23 cellular contexts compared by ENCODE assay signal in genomic region chr20:32628960-32629530, GRCh38. TPM values are rescaled to one million over a fixed set of nuclear protein-coding genes. Genes with fewer than 3 reads are reported as not detected.
DNase-seq lines count a peak whose midpoint lies in the region; ATAC-seq and TF ChIP-seq lines count a peak whose summit lies in the region.
"Had no signal": no experiment of that assay in that cellular context is flagged by ENCODE, and none has a peak within 500 bp of the region (broad histone marks: within the 10 kb centered on the region; RNA-seq: fewer than 3 reads in every experiment).

No MANE protein-coding gene starts in this region.

- H2BK12ac ChIP-seq in mesenchymal stem cell (ENCODE audit: low read length in 2 of 2) = peak overlapping the region in 1 of 2 experiments; percentile 24

- TF ChIP-seq POLR2A in HCT116 (IDR thresholded peaks at IDR 0.05; ENCODE audit: borderline replicate concordance, extremely low read depth, insufficient read depth, insufficient read length) = no peak

- H3K79me1 ChIP-seq in mesenchymal stem cell (replicated peaks; ENCODE audit: low read length, poor library complexity, severe bottlenecking) = no peaks in the 10 kb centered on the region

- H3K14ac ChIP-seq in mesenchymal stem cell (ENCODE audit: low read length in 2 of 2) = no peak overlapping the region

- intact Hi-C loops in HCT116 (cut with micrococcal nuclease) = no loop called here

- DNase-seq in NCI-H1105 treated with DMSO at 0.1 percent for 48 hours (lab: John Stamatoyannopoulos, UW) (peak; percentile 14), NCI-H1105 (lab: John Stamatoyannopoulos, UW) (no peak), HCT116 (ENCODE audit: low read depth, low spot score) (no peak), RWPE2 (ENCODE audit: low spot score) (no peak), mesenchymal stem cell (no peak), WERI-Rb-1 (no peak), A172 (ENCODE audit: low spot score) (no peak)
- DNase-seq: activated CD4-positive, alpha-beta T cell treated with anti-CD3 and anti-CD28 coated beads, Interleukin-2, amount 50 U/mL, for 48 hours; activated gamma-delta T cell; BE2C; gastrocnemius medialis; kidney; MV-4-11; NCI-H774; ovary had no signal

- no peaks in the 10 kb centered on the region for H3K79me2 ChIP-seq in HCT116 (ENCODE audit: insufficient read depth, low read length)

- no peak for TF ChIP-seq CTCF in HCT116 (IDR thresholded peaks at IDR 0.05 in 2 of 3, conservative IDR thresholded peaks at IDR 0.05 in 1 of 3; ENCODE audit: borderline replicate concordance in 1 of 3, insufficient read depth in 1 of 3, low read depth in 2 of 3, low read length in 2 of 3)
- no peak for TF ChIP-seq CTCF in RWPE2 (IDR thresholded peaks at IDR 0.05; ENCODE audit: poor library complexity, severe bottlenecking)
- no peak for TF ChIP-seq CTCF in WERI-Rb-1 (IDR thresholded peaks at IDR 0.05; ENCODE audit: low read depth, low read length)

- no peak overlapping the region for H4K8ac ChIP-seq in mesenchymal stem cell (ENCODE audit: low read length)

- H3K36me3 ChIP-seq in HCT116 (ENCODE audit: control insufficient read depth in 1 of 2, insufficient read depth in 2 of 2, low read length in 2 of 2) = no peaks in the 10 kb centered on the region
- no peaks in the 10 kb centered on the region for H3K36me3 ChIP-seq in RWPE2 (ENCODE audit: low read depth)
- no peaks in the 10 kb centered on the region for H3K36me3 ChIP-seq in mesenchymal stem cell (ENCODE audit: control insufficient read depth in 1 of 2, insufficient read depth in 2 of 2, low read depth in 1 of 2, low read length in 2 of 2)
- no peaks in the 10 kb centered on the region for H3K36me3 ChIP-seq in WERI-Rb-1
- H3K36me3 ChIP-seq: adrenal gland, BE2C, gastrocnemius medialis, ovary, right atrium auricular region had no signal

- H2AK5ac ChIP-seq in mesenchymal stem cell (ENCODE audit: low read length, severe bottlenecking) = no peak overlapping the region

- no peaks in the 10 kb centered on the region for H3K9me3 ChIP-seq in HCT116 (ENCODE audit: control insufficient read depth in 1 of 2, insufficient read depth in 1 of 2, low read depth in 1 of 2, low read length in 2 of 2)
- H3K9me3 ChIP-seq in RWPE2 (ENCODE audit: severe bottlenecking) = no peaks in the 10 kb centered on the region
- no peaks in the 10 kb centered on the region for H3K9me3 ChIP-seq in mesenchymal stem cell (ENCODE audit: control insufficient read depth, low read length)
- H3K9me3 ChIP-seq in WERI-Rb-1 (ENCODE audit: severe bottlenecking) = no peaks in the 10 kb centered on the region
- H3K9me3 ChIP-seq: adrenal gland, BE2C, gastrocnemius medialis, ovary, right atrium auricular region had no signal

- H3K9ac ChIP-seq in HCT116 (ENCODE audit: low read length) (no peak overlapping the region), mesenchymal stem cell (ENCODE audit: low read length) (no peak overlapping the region)

- H3K4me2 ChIP-seq in HCT116 (ENCODE audit: low read length) (peak overlapping the region; percentile 69), mesenchymal stem cell (ENCODE audit: low read length, poor library complexity, severe bottlenecking) (no peak overlapping the region)

- H2BK5ac ChIP-seq in mesenchymal stem cell (ENCODE audit: low read depth, low read length, poor library complexity, severe bottlenecking) = no peak overlapping the region

- no TSS peak for BruUV-seq in HCT116 (replicated peaks; lab: Mats Ljungman, UMichigan)

- H3K27me3 ChIP-seq in HCT116 (ENCODE audit: insufficient read depth, low read length) (no peaks in the 10 kb centered on the region), RWPE2 (ENCODE audit: insufficient read depth, poor library complexity, severe bottlenecking) (no peaks in the 10 kb centered on the region), mesenchymal stem cell (ENCODE audit: control insufficient read depth in 1 of 2, insufficient read depth in 1 of 2, low read length in 2 of 2) (peaks cover 14 to 68% of the 10 kb centered on the region in 2 experiments), WERI-Rb-1 (ENCODE audit: insufficient read depth, low read depth, severe bottlenecking) (no peaks in the 10 kb centered on the region)
- H3K27me3 ChIP-seq: adrenal gland, BE2C, gastrocnemius medialis, ovary, right atrium auricular region had no signal

- no peak overlapping the region for H3K4ac ChIP-seq in mesenchymal stem cell (ENCODE audit: low read depth in 1 of 2, low read length in 2 of 2)

- WGBS in mesenchymal stem cell = 77% methylated on average over 7 of the region's 7 CpGs

- H3K4me3 ChIP-seq in HCT116 (replicated peaks in 1 of 2; ENCODE audit: low read depth in 1 of 2, low read length in 2 of 2) (no peak overlapping the region), RWPE2 (ENCODE audit: severe bottlenecking) (no peak overlapping the region), mesenchymal stem cell (ENCODE audit: insufficient read depth in 1 of 2, low read depth in 1 of 2, low read length in 2 of 2) (no peak overlapping the region), WERI-Rb-1 (ENCODE audit: low read depth, low read length) (no peak overlapping the region)
- H3K4me3 ChIP-seq: adrenal gland, gastrocnemius medialis, ovary, right atrium auricular region, SK-N-MC had no signal

- no peak overlapping the region for H2BK120ac ChIP-seq in mesenchymal stem cell (ENCODE audit: low read depth, low read length)

- H4K20me1 ChIP-seq in HCT116 (ENCODE audit: insufficient read depth) = no peaks in the 10 kb centered on the region

- peaks cover 23 to 34% of the 10 kb centered on the region in 2 experiments for H3K4me1 ChIP-seq in HCT116 (ENCODE audit: control insufficient read depth in 1 of 2, insufficient read depth in 2 of 2, low read length in 2 of 2)
- H3K4me1 ChIP-seq in RWPE2 (ENCODE audit: insufficient read depth, poor library complexity, severe bottlenecking) = no peaks in the 10 kb centered on the region
- peaks cover 26% of the 10 kb centered on the region for H3K4me1 ChIP-seq in mesenchymal stem cell (ENCODE audit: control insufficient read depth, insufficient read depth, low read depth, low read length)

- H3K23ac ChIP-seq in mesenchymal stem cell (ENCODE audit: low read length in 2 of 2) = no peak overlapping the region

- no peak overlapping the region for H3K18ac ChIP-seq in mesenchymal stem cell (ENCODE audit: low read depth in 1 of 2, low read length in 2 of 2)

- H2BK15ac ChIP-seq in mesenchymal stem cell (ENCODE audit: low read depth, poor library complexity, severe bottlenecking) = peak overlapping the region; percentile 92

- no peaks in the 10 kb centered on the region for H3K9me2 ChIP-seq in HCT116 (ENCODE audit: insufficient read depth)

- POLR2A ChIA-PET in HCT116 (lab: Charles Lee) = no interaction called here

- 0 out of 2 replicates have a peak, but pooled peaks have one; percentile 35 for ATAC-seq in HCT116
- ATAC-seq in RWPE2 (ENCODE audit: low read depth) = 0 out of 3 replicates have a peak, but pooled peaks have one; percentile 11
- no peak for ATAC-seq in GM21737 (IDR thresholded peaks at IDR 0.05; ENCODE audit: unreplicated experiment)
- ATAC-seq: gastrocnemius medialis, WTC11 had no signal

- H4K91ac ChIP-seq in mesenchymal stem cell (ENCODE audit: low read length) = no peak overlapping the region

- CTCF ChIA-PET in HCT116 (lab: Charles Lee) = no interaction called here

- TF ChIP-seq RAD21 in HCT116 (IDR thresholded peaks at IDR 0.05; ENCODE audit: low read depth) = no peak

- H2AFZ ChIP-seq in HCT116 (ENCODE audit: low read depth, low read length, poor library complexity, severe bottlenecking) = peak overlapping the region; percentile 83
- H2AFZ ChIP-seq in mesenchymal stem cell (ENCODE audit: low read depth, low read length) = no peak overlapping the region

- RAD21 ChIA-PET in HCT116 (lab: Charles Lee; ENCODE audit: low non-redundant PET in 1 of 2, low total read pairs in 2 of 2, uncharacterized antibody in 2 of 2, unreplicated experiment in 2 of 2) = no interaction called here

- no peak overlapping the region for H3K27ac ChIP-seq in HCT116 (ENCODE audit: low read depth, low read length)
- H3K27ac ChIP-seq in RWPE2 (ENCODE audit: poor library complexity, severe bottlenecking) = no peak overlapping the region
- H3K27ac ChIP-seq in mesenchymal stem cell (ENCODE audit: low read length, poor library complexity, severe bottlenecking) = no peak overlapping the region
- no peak overlapping the region for H3K27ac ChIP-seq in WERI-Rb-1
- H3K27ac ChIP-seq: adrenal gland, gastrocnemius medialis, HL-60, ovary, right atrium auricular region, SK-N-MC had no signal

TF ChIP-seq in HCT116, 20 proteins besides CTCF, POLR2A, EP300 and RAD21 (continues in another document):
- TF ChIP-seq FOSL1 (IDR thresholded peaks at IDR 0.05; ENCODE audit: low read depth) (no peak), TCF7L2 (IDR thresholded peaks at IDR 0.05; ENCODE audit: borderline replicate concordance, extremely low read depth, insufficient read depth, insufficient read length) (no peak), ATF3 (IDR thresholded peaks at IDR 0.05) (no peak), ZFX (IDR thresholded peaks at IDR 0.05) (no peak)

RNA-seq across cellular contexts. Expression of gene NOL4L, which starts 43.9 kb away (rescaled TPM):
- total RNA-seq in HCT116 (2021; ENCODE audit: unreplicated experiment) = 5.9 TPM
- 3.8 and 5.6 TPM in 2 replicates for polyA plus RNA-seq in HCT116 (2012)
- 34.4 TPM for polyA plus RNA-seq in mesenchymal stem cell (2013, experiment 1 of 2)
- polyA plus RNA-seq in mesenchymal stem cell (2013, experiment 2 of 2) = 33.5 TPM
- total RNA-seq in A172 (2014; rRNA removed; shearing (Covaris generic)) = 17.8 and 34.3 TPM in 2 replicates

RNA-seq across cellular contexts. Expression of gene C20orf203, which starts 44.7 kb away (rescaled TPM):
- total RNA-seq in HCT116 (2021; ENCODE audit: unreplicated experiment) = not detected
- polyA plus RNA-seq in HCT116 (2012) = not detected in 2 replicates
- not detected for polyA plus RNA-seq in mesenchymal stem cell (2013, experiment 1 of 2)
- polyA plus RNA-seq in mesenchymal stem cell (2013, experiment 2 of 2) = not detected
- not detected in 2 replicates for total RNA-seq in A172 (2014; rRNA removed; shearing (Covaris generic))
- total RNA-seq: cardiac septum, epithelial cell of proximal tubule, gastrocnemius medialis, kidney, right atrium auricular region had no signal
